Comparison of ENCODE assay signal across 8 cellular contexts in genomic region chr22:39040538-39041296, GRCh38. TPM values are rescaled to one million over a fixed set of nuclear protein-coding genes. Genes with fewer than 3 reads are reported as not detected.
DNase-seq lines count a peak whose midpoint lies in the region; ATAC-seq, FAIRE-seq and TF ChIP-seq lines count a peak whose summit lies in the region.
"Not testable (repeated sequence)": the region's sequence is repeated elsewhere in the genome, so short reads cannot be mapped to it uniquely, and the experiment has no call there.

APOBEC3F (plus strand) TSS chr22:39040864; CDS start chr22:39040961, 97 bp downstream.

- not testable (repeated sequence) for H4K20me1 ChIP-seq in K562 (replicated peaks; ENCODE audit: control insufficient read depth, insufficient read depth, low read length)

- not testable (repeated sequence) for H3K36me3 ChIP-seq in K562 (ENCODE audit: control insufficient read depth, insufficient read depth, low read length)

- not testable (repeated sequence) for TF ChIP-seq CTCF in WI38 (IDR thresholded peaks at IDR 0.05; ENCODE audit: low read depth, low read length); K562 (IDR thresholded peaks at IDR 0.05 in 2 of 3, conservative IDR thresholded peaks at IDR 0.05 in 1 of 3; ENCODE audit: insufficient read depth in 2 of 3, low read depth in 1 of 3, low read length in 3 of 3)

- 0% methylated on average over 10 of the region's 21 CpGs for WGBS in K562 (ENCODE audit: insufficient coverage, low coverage, missing lambda C conversion rate)

- CTCF ChIA-PET in K562 (lab: Yijun Ruan, JAX; ENCODE audit: low intra/inter-chr PET ratio): not testable (repeated sequence)

- H3K27me3 ChIP-seq in K562 (ENCODE audit: control insufficient read depth in 2 of 2, insufficient read depth in 2 of 2, low read length in 2 of 2): not testable (repeated sequence)

- not testable (repeated sequence) for TF ChIP-seq RAD21 in K562 (CRISPR knock-in tag; conservative IDR thresholded peaks at IDR 0.05 in 1 of 2, IDR thresholded peaks at IDR 0.05 in 1 of 2)

- not testable (repeated sequence) for TF ChIP-seq EP300 in K562 (IDR thresholded peaks at IDR 0.05; ENCODE audit: low read length)

- peak within 1 kb of the TSS; percentile 68 for H3K27ac ChIP-seq in K562 (ENCODE audit: extremely low read depth, low read depth, low read length)

- H3K4me3 ChIP-seq in WI38 (ENCODE audit: low read depth, low read length) (peak within 1 kb of the TSS; percentile 71), K562 (peak within 1 kb of the TSS; percentile 60)

- peak within 1 kb of the TSS; percentile 55 for H2AFZ ChIP-seq in K562 (ENCODE audit: low read depth, low read length)

- intact Hi-C loops in K562 (cut with micrococcal nuclease): not testable (repeated sequence)

- peak; percentile 88 for ATAC-seq in GM18498 (IDR thresholded peaks at IDR 0.05; ENCODE audit: unreplicated experiment)
- ATAC-seq in HG02623 (IDR thresholded peaks at IDR 0.05; ENCODE audit: unreplicated experiment): peak; percentile 89
- peak; percentile 95 for ATAC-seq in K562

- peak; percentile 92 for FAIRE-seq in K562 (lab: Jason Lieb, UNC)

- not testable (repeated sequence) for H3K9me1 ChIP-seq in K562 (ENCODE audit: control insufficient read depth, insufficient read depth, low read length)

- TF ChIP-seq POLR2A in K562 (conservative IDR thresholded peaks at IDR 0.05): peak; percentile 54; the same call in 1 of the 2 replicates

- H3K9ac ChIP-seq in K562 (ENCODE audit: insufficient read depth in 1 of 2, low read depth in 2 of 2, low read length in 2 of 2): peak within 1 kb of the TSS; percentile 53 to 89

- peaks cover 0 to 27% of the 10 kb centered on the region in 2 experiments; a peak in 4 of 5 replicates for H3K4me1 ChIP-seq in K562 (replicated peaks in 1 of 2; ENCODE audit: control insufficient read depth in 2 of 2, insufficient read depth in 2 of 2, low read length in 2 of 2)

- in situ Hi-C loops in K562 (cut with MboI): loop anchor here (5.0 kb wide), 1 partner anchor 37 kb away; the partner anchor contains the start of gene APOBEC3G

- H3K79me2 ChIP-seq in K562 (ENCODE audit: control insufficient read depth, insufficient read depth, low read length): peaks cover 14% of the 10 kb centered on the region

- DNase-seq in NAMALWA (ENCODE audit: low spot score): peak; percentile 33
- peak; percentile 27 to 68 (median 30) for DNase-seq in K562 (ENCODE audit: extremely low read depth in 1 of 4, low spot score in 3 of 4)
- peak; percentile 21 for DNase-seq in hepatic stellate cell (ENCODE audit: low spot score)
- DNase-seq in renal cortical epithelial cell (ENCODE audit: low read depth): peak; percentile 44
- peak; percentile 74 for DNase-seq in ureter (ENCODE audit: low spot score)

- POLR2A ChIA-PET in K562 (lab: Yijun Ruan, JAX): not testable (repeated sequence)

- BruUV-seq in K562 (replicated peaks; lab: Mats Ljungman, UMichigan): not testable (repeated sequence)

- H3K9me3 ChIP-seq in K562 (replicated peaks; ENCODE audit: control insufficient read depth, insufficient read depth, low read depth, low read length): not testable (repeated sequence)

- peak within 1 kb of the TSS; percentile 79 for H3K4me2 ChIP-seq in K562 (ENCODE audit: insufficient read depth, low read length)

TF ChIP-seq in K562, 482 proteins besides CTCF, POLR2A, EP300 and RAD21 (continues in another document):
- TF ChIP-seq MAZ (CRISPR knock-in tag; conservative IDR thresholded peaks at IDR 0.05 in 1 of 2, IDR thresholded peaks at IDR 0.05 in 1 of 2) (peak in 1 of 2 experiments; percentile 61; a peak in 2 of 4 replicates), MEIS2 (IDR thresholded peaks at IDR 0.05; ENCODE audit: partially characterized antibody) (peak; percentile 9), VEZF1 (CRISPR knock-in tag; IDR thresholded peaks at IDR 0.05) (peak; percentile 23; the same call in 1 of the 2 replicates), KDM5B (IDR thresholded peaks at IDR 0.05; ENCODE audit: insufficient replicate concordance, low read depth, low read length) (peak; percentile 69), ZNF407 (IDR thresholded peaks at IDR 0.05; ENCODE audit: low read depth) (peak; percentile 59; the same call in 1 of the 2 replicates)

RNA-seq across cellular contexts. Expression of gene APOBEC3F, which starts in this region (rescaled TPM):
- total RNA-seq in K562 (2011; cell fraction: chromatin; rRNA removed; ENCODE audit: low replicate concordance): 10.6 and 19.4 TPM in 2 replicates
- total RNA-seq in K562 (2011; cell fraction: nucleolus; rRNA removed): 12.4 and 13.3 TPM in 2 replicates
- total RNA-seq in K562 (2011; cell fraction: nucleoplasm; rRNA removed): 9.5 and 12.7 TPM in 2 replicates
- total RNA-seq in K562 (2014; rRNA removed) (1.6 and 2.4 TPM in 2 replicates), K562 (2014; rRNA removed; fragmentation: Illumina TruSeq; extraction: Trizol) (0.80 and 1.1 TPM in 2 replicates), K562 (2015; rRNA removed; fragmentation: Illumina TruSeq; extraction: Trizol) (1.5 and 1.9 TPM in 2 replicates), K562 (2021) (3.3 and 5.0 TPM in 2 replicates), renal cortical epithelial cell (4.2 and 4.7 TPM in 2 replicates), ureter (22.5 TPM)
- polyA plus RNA-seq in K562 (2011; rRNA removed) (1.6 TPM in 2 replicates), K562 (2014; fragmentation: Illumina TruSeq; extraction: Trizol) (2.2 and 2.7 TPM in 2 replicates), K562 (2014; fragmentation: Nextera tagmentation; extraction: Ambion mirVana) (1 to 10 TPM; 1.4 to 2.0 TPM), K562 (2014; rRNA removed) (1.7 and 4.0 TPM in 2 replicates)
- 2.4 and 2.5 TPM in 2 replicates for polyA plus RNA-seq in K562 (2011; cell fraction: cytosol; rRNA removed)
- polyA plus RNA-seq in K562 (2011; cell fraction: nucleus; rRNA removed): 2.4 and 2.7 TPM in 2 replicates
- 2.3 and 2.9 TPM in 2 replicates for polyA plus RNA-seq in K562 (2012)
- 2.8 and 3.4 TPM in 2 replicates for polyA minus RNA-seq in K562 (2011; rRNA and poly(A)+ RNA removed)
- 0.73 and 2.1 TPM in 2 replicates for polyA minus RNA-seq in K562 (2011; cell fraction: cytosol; rRNA and poly(A)+ RNA removed)
- polyA minus RNA-seq in K562 (2011; cell fraction: nucleus; rRNA and poly(A)+ RNA removed): 6.7 and 7.0 TPM in 2 replicates

Comparison
In these comparisons a context has a peak if more than half of its experiments do, and no peak if none do; other contexts are left out.
1. Peak in every context shown above with its lines: DNase-seq, ATAC-seq, H3K4me3 ChIP-seq and H3K27ac ChIP-seq.
2. DNase-seq: peak in every context shown above with its lines; median percentile 74 in ureter; 44 in renal cortical epithelial cell; 33 in NAMALWA; 30 in K562; 21 in hepatic stellate cell.